Comparison of ENCODE assay signal across 2 cellular contexts in genomic region chr21:33854604-33855003, GRCh38.
TF ChIP-seq lines count a peak whose summit lies in the region.

No MANE protein-coding gene starts in this region.

TF ChIP-seq in SK-N-SH, 30 proteins besides CTCF, POLR2A, EP300 and RAD21:
- TF ChIP-seq USF2 (IDR thresholded peaks at IDR 0.05; ENCODE audit: borderline replicate concordance, low read depth, low read length) (no peak), PBX3 (IDR thresholded peaks at IDR 0.05) (no peak), ELF1 (IDR thresholded peaks at IDR 0.05) (no peak), TCF12 (IDR thresholded peaks at IDR 0.05) (no peak)

TF ChIP-seq in SK-N-SH treated with all-trans-retinoic acid at 6 μM for 48 hours, 23 proteins besides CTCF, POLR2A, EP300 and RAD21:
- TF ChIP-seq POU6F1 (CRISPR knock-in tag; IDR thresholded peaks at IDR 0.05; ENCODE audit: borderline replicate concordance, low read depth) (no peak), ZFP3 (CRISPR knock-in tag; IDR thresholded peaks at IDR 0.05) (no peak), ZNF8 (CRISPR knock-in tag; IDR thresholded peaks at IDR 0.05) (no peak), CREB5 (CRISPR knock-in tag; IDR thresholded peaks at IDR 0.05; ENCODE audit: low read depth) (no peak), OSR1 (CRISPR knock-in tag; IDR thresholded peaks at IDR 0.05) (no peak), ZNF565 (CRISPR knock-in tag; conservative IDR thresholded peaks at IDR 0.05; ENCODE audit: low read depth) (no peak), ZC3H10 (CRISPR knock-in tag; IDR thresholded peaks at IDR 0.05) (no peak), BACH2 (CRISPR knock-in tag; IDR thresholded peaks at IDR 0.05; ENCODE audit: borderline replicate concordance) (no peak), RARB (CRISPR knock-in tag; IDR thresholded peaks at IDR 0.05) (no peak), TCF4 (CRISPR knock-in tag; IDR thresholded peaks at IDR 0.05; ENCODE audit: borderline replicate concordance) (no peak), PPARA (CRISPR knock-in tag; IDR thresholded peaks at IDR 0.05; ENCODE audit: borderline replicate concordance) (no peak), ISL1 (CRISPR knock-in tag; IDR thresholded peaks at IDR 0.05) (no peak), ZFP30 (CRISPR knock-in tag; IDR thresholded peaks at IDR 0.05) (no peak), CSRNP3 (CRISPR knock-in tag; IDR thresholded peaks at IDR 0.05) (no peak), TSHZ2 (CRISPR knock-in tag; IDR thresholded peaks at IDR 0.05) (no peak), ZNF70 (CRISPR knock-in tag; IDR thresholded peaks at IDR 0.05) (no peak), PATZ1 (CRISPR knock-in tag; IDR thresholded peaks at IDR 0.05; ENCODE audit: borderline replicate concordance) (no peak)
